In genomic region chr10:80599424-80599847, GRCh38 we compare ENCODE assay signal across 8 cellular contexts.
DNase-seq lines count a peak whose midpoint lies in the region; ATAC-seq and TF ChIP-seq lines count a peak whose summit lies in the region.

No MANE protein-coding gene starts in this region.

- TF ChIP-seq CTCF in Caco-2 (IDR thresholded peaks at IDR 0.05; ENCODE audit: insufficient read depth in 1 of 2, low read depth in 1 of 2, low read length in 1 of 2, severe bottlenecking in 1 of 2, unreplicated experiment in 1 of 2) (peak; percentile 68 to 70), hepatocyte (IDR thresholded peaks at IDR 0.05; ENCODE audit: poor library complexity) (peak; percentile 62)

- no peaks in the 10 kb centered on the region for H4K20me1 ChIP-seq in hepatocyte (ENCODE audit: insufficient read depth, poor library complexity, severe bottlenecking)

- H3K4me1 Mint-ChIP-seq in Caco-2 (ENCODE audit: low read depth, unreplicated experiment), result no peaks in the 10 kb centered on the region
- no peaks in the 10 kb centered on the region for H3K4me1 Mint-ChIP-seq in activated naive CD8-positive, alpha-beta T cell treated with anti-CD3 and anti-CD28 coated beads for 36 hours

- no peak overlapping the region for H3K27ac ChIP-seq in hepatocyte

- POLR2A ChIA-PET in Caco-2 (lab: Charles Lee), result no interaction called here

- WGBS in hepatocyte (ENCODE audit: low lambda C conversion rate, missing lambda C conversion rate), result 37% methylated on average over 8 of the region's 8 CpGs

- no peak overlapping the region for H3K4me3 Mint-ChIP-seq in Caco-2 (ENCODE audit: unreplicated experiment)
- no peak overlapping the region for H3K4me3 Mint-ChIP-seq in activated naive CD8-positive, alpha-beta T cell treated with anti-CD3 and anti-CD28 coated beads for 36 hours

- BruUV-seq in Caco-2 (replicated peaks; lab: Mats Ljungman, UMichigan), result no TSS peak

- H3K9me3 ChIP-seq in Caco-2 (no peaks in the 10 kb centered on the region), hepatocyte (ENCODE audit: low read depth) (no peaks in the 10 kb centered on the region)

- intact Hi-C loops in Caco-2 (cut with micrococcal nuclease; ENCODE audit: unreplicated experiment), result loop anchor here (5.0 to 10.0 kb wide), 2 partner anchors 157 to 215 kb away; no protein-coding TSS in a partner anchor

- no peaks in the 10 kb centered on the region for H3K27me3 ChIP-seq in Caco-2 (replicated peaks; ENCODE audit: control insufficient read depth, insufficient read depth, low read length)
- H3K27me3 ChIP-seq in hepatocyte, result no peaks in the 10 kb centered on the region

- no peaks in the 10 kb centered on the region for H3K4me1 ChIP-seq in Caco-2
- H3K4me1 ChIP-seq in hepatocyte (ENCODE audit: insufficient read depth), result no peaks in the 10 kb centered on the region

- peak; percentile 85 for ATAC-seq in GM18909 (IDR thresholded peaks at IDR 0.05; ENCODE audit: poor library complexity, unreplicated experiment)
- peak; percentile 69 for ATAC-seq in HG03039 (IDR thresholded peaks at IDR 0.05; ENCODE audit: unreplicated experiment)

- H3K9me3 Mint-ChIP-seq in Caco-2 (ENCODE audit: unreplicated experiment), result no peaks in the 10 kb centered on the region
- H3K9me3 Mint-ChIP-seq in activated naive CD8-positive, alpha-beta T cell treated with anti-CD3 and anti-CD28 coated beads for 36 hours, result no peaks in the 10 kb centered on the region

- no peaks in the 10 kb centered on the region for H3K9me2 ChIP-seq in hepatocyte (replicated peaks; ENCODE audit: insufficient read depth)

- no peak overlapping the region for H3K4me2 ChIP-seq in hepatocyte

- H2AFZ ChIP-seq in hepatocyte, result no peak overlapping the region

- CTCF ChIA-PET in Caco-2 (lab: Charles Lee), result no interaction called here

- H3K79me2 ChIP-seq in hepatocyte, result no peaks in the 10 kb centered on the region

- no peak overlapping the region for H3K4me3 ChIP-seq in Caco-2 (ENCODE audit: low read depth, low read length)
- no peak overlapping the region for H3K4me3 ChIP-seq in hepatocyte

- no peaks in the 10 kb centered on the region for H3K36me3 ChIP-seq in Caco-2 (ENCODE audit: control insufficient read depth, insufficient read depth, low read length)
- H3K36me3 ChIP-seq in hepatocyte (replicated peaks; ENCODE audit: insufficient read depth, low read depth), result no peaks in the 10 kb centered on the region

- H3K27me3 Mint-ChIP-seq in Caco-2 (ENCODE audit: insufficient read depth, unreplicated experiment), result no peaks in the 10 kb centered on the region
- no peaks in the 10 kb centered on the region for H3K27me3 Mint-ChIP-seq in activated naive CD8-positive, alpha-beta T cell treated with anti-CD3 and anti-CD28 coated beads for 36 hours

- H3K36me3 Mint-ChIP-seq in Caco-2 (ENCODE audit: insufficient read depth, unreplicated experiment), result no peaks in the 10 kb centered on the region
- no peaks in the 10 kb centered on the region for H3K36me3 Mint-ChIP-seq in activated naive CD8-positive, alpha-beta T cell treated with anti-CD3 and anti-CD28 coated beads for 36 hours

- DNase-seq in Caco-2 (peak; percentile 44 to 45), NCI-H82 (lab: John Stamatoyannopoulos, UW) (peak; percentile 84), hepatocyte (ENCODE audit: low spot score) (peak; percentile 74), NCI-H1930 (lab: John Stamatoyannopoulos, UW) (no peak)
- peak; percentile 48 for DNase-seq in activated naive CD8-positive, alpha-beta T cell treated with anti-CD3 and anti-CD28 coated beads for 36 hours
- peak; percentile 2 to 18 for DNase-seq in stimulated activated CD4-positive, alpha-beta T cell treated with anti-CD3 and anti-CD28 coated beads, Interleukin-1b, Interleukin-23, amount 100 ng/mL, for 4 hours (ENCODE audit: low read depth in 2 of 2)

- H3K27ac Mint-ChIP-seq in Caco-2 (ENCODE audit: unreplicated experiment), result no peak overlapping the region
- H3K27ac Mint-ChIP-seq in activated naive CD8-positive, alpha-beta T cell treated with anti-CD3 and anti-CD28 coated beads for 36 hours, result no peak overlapping the region

Comparison
In these comparisons a context has a peak if more than half of its experiments do, and no peak if none do; other contexts are left out.
1. DNase-seq: peak in Caco-2 (2 of 2), NCI-H82 (single experiment), activated naive CD8-positive, alpha-beta T cell treated with anti-CD3 and anti-CD28 coated beads for 36 hours (single experiment), hepatocyte (single experiment) and stimulated activated CD4-positive, alpha-beta T cell treated with anti-CD3 and anti-CD28 coated beads, Interleukin-1b, Interleukin-23, amount 100 ng/mL, for 4 hours (2 of 2); none in NCI-H1930 (0 of 2).